12 cellular contexts compared by ENCODE assay signal in genomic region chr2:13006407-13006806, GRCh38.
DNase-seq lines count a peak whose midpoint lies in the region; ATAC-seq and TF ChIP-seq lines count a peak whose summit lies in the region.
"Had no signal": no experiment of that assay in that cellular context is flagged by ENCODE, and none has a peak within 500 bp of the region (broad histone marks: within the 10 kb centered on the region; RNA-seq: fewer than 3 reads in every experiment).

No MANE protein-coding gene starts in this region.

- peak overlapping the region in 1 of 5 experiments; percentile 66 for H3K27ac Mint-ChIP-seq in brain
- H3K27ac Mint-ChIP-seq: activated T-helper 2 cell treated with anti-CD3 and anti-CD28 coated beads, Interferon-gamma antibody, Interleukin-2, Interleukin-4, amounts not matched to agents 10 μg/mL and 5 μg/mL and 100 μg/mL, durations not matched to agents 14 hours and 24 hours and 36 hours; CD8-positive, alpha-beta memory T cell; neural progenitor cell had no signal

- H3K4me1 ChIP-seq in heart right ventricle (peaks cover 2 to 45% (median 24%) of the 10 kb centered on the region in 9 donors), mesenchymal stem cell (ENCODE audit: control insufficient read depth, insufficient read depth, low read depth, low read length) (no peaks in the 10 kb centered on the region), transverse colon (peaks cover 0 to 15% (median 0%) of the 10 kb centered on the region in 4 donors)
- H3K4me1 ChIP-seq: neural progenitor cell had no signal

- no peak overlapping the region for H2BK15ac ChIP-seq in mesenchymal stem cell (ENCODE audit: low read depth, poor library complexity, severe bottlenecking)

- H3K9me3 ChIP-seq in heart right ventricle (no peaks in the 10 kb centered on the region), mesenchymal stem cell (ENCODE audit: control insufficient read depth, low read length) (no peaks in the 10 kb centered on the region), transverse colon (no peaks in the 10 kb centered on the region)
- H3K9me3 ChIP-seq: MG63 had no signal

- no peak overlapping the region for H3K14ac ChIP-seq in mesenchymal stem cell (ENCODE audit: low read length in 2 of 2)

- TF ChIP-seq CTCF in heart right ventricle (IDR thresholded peaks at IDR 0.05) (no peak), brain (conservative IDR thresholded peaks at IDR 0.05) (no peak), transverse colon (IDR thresholded peaks at IDR 0.05) (no peak)

- no peak overlapping the region for H2BK5ac ChIP-seq in mesenchymal stem cell (ENCODE audit: low read depth, low read length, poor library complexity, severe bottlenecking)

- H4K91ac ChIP-seq in mesenchymal stem cell (ENCODE audit: low read length), result no peak overlapping the region

- H4K8ac ChIP-seq in mesenchymal stem cell (ENCODE audit: low read length), result no peak overlapping the region

- peak overlapping the region in 1 of 2 experiments; percentile 19 for H3K4ac ChIP-seq in mesenchymal stem cell (ENCODE audit: low read depth in 1 of 2, low read length in 2 of 2)

- peak overlapping the region in 1 of 2 experiments; percentile 15 for H3K18ac ChIP-seq in mesenchymal stem cell (ENCODE audit: low read depth in 1 of 2, low read length in 2 of 2)

- DNase-seq in heart right ventricle (no peak), Right ventricle myocardium inferior (ENCODE audit: missing footprints) (no peak), mesenchymal stem cell (peak; percentile 40), transverse colon (no peak), middle frontal gyrus (ENCODE audit: extremely low spot score, low spot score) (no peak), SIG-M5 treated with dmso at 0.1 percent for 504 hours (lab: John Stamatoyannopoulos, UW; ENCODE audit: unreplicated experiment) (no peak)

- H3K27me3 ChIP-seq in heart right ventricle (no peaks in the 10 kb centered on the region), mesenchymal stem cell (ENCODE audit: control insufficient read depth in 1 of 2, insufficient read depth in 1 of 2, low read length in 2 of 2) (no peaks in the 10 kb centered on the region), transverse colon (no peaks in the 10 kb centered on the region)
- H3K27me3 ChIP-seq: MG63, neural progenitor cell had no signal

- H3K4me3 Mint-ChIP-seq in brain, result peak overlapping the region in 3 of 5 experiments; percentile 70 to 76 (median 71)
- H3K4me3 Mint-ChIP-seq: CD8-positive, alpha-beta memory T cell; neural progenitor cell had no signal

- no peak for TF ChIP-seq EP300 in transverse colon (IDR thresholded peaks at IDR 0.05; ENCODE audit: low read depth)

- H3K79me1 ChIP-seq in mesenchymal stem cell (replicated peaks; ENCODE audit: low read length, poor library complexity, severe bottlenecking), result no peaks in the 10 kb centered on the region

- peak overlapping the region; percentile 47 to 80 for H2BK12ac ChIP-seq in mesenchymal stem cell (ENCODE audit: low read length in 2 of 2)

- H3K23ac ChIP-seq in mesenchymal stem cell (ENCODE audit: low read length in 2 of 2), result no peak overlapping the region

- no peak overlapping the region for H2AK5ac ChIP-seq in mesenchymal stem cell (ENCODE audit: low read length, severe bottlenecking)

- peaks cover 4% of the 10 kb centered on the region for H3K27me3 Mint-ChIP-seq in brain

- intact Hi-C loops in heart right ventricle (cut with DNase I) (loop anchor here (2.0 to 10.0 kb wide), 24 partner anchors 72 to 1182 kb away; partner anchors contain the start of gene TRIB2 (in 3 of the 10)), Right ventricle myocardium inferior (cut with DNase I) (loop anchor here (1.0 to 10.0 kb wide), 4 partner anchors 74 to 1144 kb away; no protein-coding TSS in a partner anchor), transverse colon (cut with DNase I; ENCODE audit: low total_unique reads) (loop anchor here (5.0 kb wide), 1 partner anchor 1139 kb away; no protein-coding TSS in a partner anchor)

- in situ Hi-C loops in transverse colon (cut with MboI; ENCODE audit: low pct_ligation_motif_present in 1 of 4, low pct_unique_long_range_greater_than_20kb in 1 of 4, low sequenced_read_pairs in 3 of 4), result loop anchor here (10.0 to 25.0 kb wide), 4 partner anchors 292 to 1169 kb away; partner anchors contain the start of gene TRIB2 (in 1 of the 4)

- H3K27ac ChIP-seq in heart right ventricle, result peak overlapping the region in 9 of 10 donors; percentile 11 to 66 (median 42)
- H3K27ac ChIP-seq in mesenchymal stem cell (ENCODE audit: low read length, poor library complexity, severe bottlenecking), result no peak overlapping the region
- peak overlapping the region in 3 of 4 donors; percentile 18 to 28 (median 20) for H3K27ac ChIP-seq in transverse colon
- H3K27ac ChIP-seq: neural progenitor cell had no signal

- H3K4me2 ChIP-seq in mesenchymal stem cell (ENCODE audit: low read length, poor library complexity, severe bottlenecking), result no peak overlapping the region
- H3K4me2 ChIP-seq: neural progenitor cell had no signal

- H3K36me3 ChIP-seq in heart right ventricle, result no peaks in the 10 kb centered on the region
- H3K36me3 ChIP-seq in mesenchymal stem cell (ENCODE audit: control insufficient read depth in 1 of 2, insufficient read depth in 2 of 2, low read depth in 1 of 2, low read length in 2 of 2), result no peaks in the 10 kb centered on the region
- H3K36me3 ChIP-seq in transverse colon, result no peaks in the 10 kb centered on the region
- H3K36me3 ChIP-seq: MG63, neural progenitor cell had no signal

- no peak overlapping the region for H2BK120ac ChIP-seq in mesenchymal stem cell (ENCODE audit: low read depth, low read length)

- peak overlapping the region; percentile 23 for H3K9ac ChIP-seq in mesenchymal stem cell (ENCODE audit: low read length)
- H3K9ac ChIP-seq: neural progenitor cell had no signal

- WGBS in heart right ventricle, 2 donors, result 50 to 62% methylated on average over 4 of the region's 4 CpGs
- 12% methylated on average over 2 of the region's 4 CpGs for WGBS in mesenchymal stem cell
- 65 to 70% methylated on average over 4 of the region's 4 CpGs for WGBS in transverse colon (ENCODE audit: low coverage in 1 of 2), 2 donors

- H3K36me3 Mint-ChIP-seq in brain, result no peaks in the 10 kb centered on the region
- H3K36me3 Mint-ChIP-seq: CD8-positive, alpha-beta memory T cell; neural progenitor cell had no signal

- H3K4me1 Mint-ChIP-seq in brain, result peaks cover 57% of the 10 kb centered on the region

- TF ChIP-seq POLR2A in transverse colon (IDR thresholded peaks at IDR 0.05), result no peak

- H3K9me3 Mint-ChIP-seq in brain, result no peaks in the 10 kb centered on the region
- H3K9me3 Mint-ChIP-seq: activated T-helper 2 cell treated with anti-CD3 and anti-CD28 coated beads, Interferon-gamma antibody, Interleukin-2, Interleukin-4, amounts not matched to agents 10 μg/mL and 5 μg/mL and 100 μg/mL, durations not matched to agents 14 hours and 24 hours and 36 hours; CD8-positive, alpha-beta memory T cell; neural progenitor cell had no signal

- ATAC-seq in heart right ventricle (peak in 5 of 8 donors; percentile 23 to 44 (median 38)), Right ventricle myocardium inferior (no peak), GM18868 (IDR thresholded peaks at IDR 0.05; ENCODE audit: unreplicated experiment) (no peak)

- no peak overlapping the region for H2AFZ ChIP-seq in mesenchymal stem cell (ENCODE audit: low read depth, low read length)
- H2AFZ ChIP-seq: neural progenitor cell had no signal

- peak overlapping the region in 7 of 10 donors; percentile 4 to 39 (median 34) for H3K4me3 ChIP-seq in heart right ventricle
- H3K4me3 ChIP-seq in mesenchymal stem cell (ENCODE audit: insufficient read depth in 1 of 2, low read depth in 1 of 2, low read length in 2 of 2), result peak overlapping the region in 1 of 2 experiments; percentile 52
- no peak overlapping the region for H3K4me3 ChIP-seq in transverse colon
- H3K4me3 ChIP-seq: MG63, neural progenitor cell had no signal

Comparison
In these comparisons a context has a peak if more than half of its experiments do, and no peak if none do; other contexts are left out.
1. ATAC-seq: peak in heart right ventricle (5 of 8); none in Right ventricle myocardium inferior (single experiment) and GM18868 (single experiment).
2. H3K4me3 ChIP-seq: peak in heart right ventricle (7 of 10); none in transverse colon (0 of 4).